Comparison of ENCODE assay signal across 14 cellular contexts in the genomic region with DNA sequence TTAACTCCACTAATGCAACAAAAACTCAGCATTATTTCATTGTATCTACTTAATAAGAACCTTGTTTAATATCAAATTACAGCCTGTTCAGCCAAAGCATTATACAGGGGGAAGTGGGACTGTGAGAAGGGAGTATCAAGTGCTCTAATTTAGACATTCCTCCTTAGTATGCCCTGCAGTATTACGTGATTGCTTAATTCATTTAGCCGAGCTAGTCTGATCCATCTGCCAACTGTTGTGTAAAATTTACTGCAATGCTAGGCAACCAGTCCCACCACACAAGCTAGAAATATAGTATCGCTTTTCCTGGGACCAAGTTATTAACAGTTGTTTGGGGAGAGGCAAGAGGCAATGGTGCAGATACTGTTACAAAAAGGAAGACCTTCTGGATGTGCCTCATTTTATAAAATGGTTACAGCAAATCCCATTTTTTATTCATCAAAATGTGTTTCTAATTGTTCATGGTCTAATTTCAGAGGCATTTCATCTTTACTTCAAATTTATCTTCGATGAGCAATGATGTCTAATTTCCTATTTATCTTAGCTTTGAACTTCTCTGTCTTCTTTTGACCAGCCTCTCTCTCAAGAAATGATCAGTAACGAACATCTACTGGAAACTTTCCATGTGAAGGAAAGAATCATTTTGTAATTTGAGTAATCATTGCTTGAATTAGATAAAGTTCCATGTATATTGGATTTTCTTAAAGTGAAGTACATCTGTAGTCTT.
DNase-seq lines count a peak whose midpoint lies in the region; ATAC-seq and TF ChIP-seq lines count a peak whose summit lies in the region.
"Had no signal": no experiment of that assay in that cellular context is flagged by ENCODE, and none has a peak within 500 bp of the region (broad histone marks: within the 10 kb centered on the region; RNA-seq: fewer than 3 reads in every experiment).

No MANE protein-coding gene starts in this region.

- BruUV-seq in A673 (replicated peaks; lab: Mats Ljungman, UMichigan), result no TSS peak

- no peak overlapping the region for H3K14ac ChIP-seq in neuronal stem cell (ENCODE audit: low read length)

- H2BK120ac ChIP-seq in neuronal stem cell (ENCODE audit: low read depth, low read length), result no peak overlapping the region

- CTCF ChIA-PET in A673 (lab: Charles Lee), result no interaction called here

- DNase-seq in NCI-H2107 treated with DMSO at 0.1 percent for 48 hours (lab: John Stamatoyannopoulos, UW; ENCODE audit: unreplicated experiment) (peak; percentile 3), NCI-H2107 (lab: John Stamatoyannopoulos, UW) (no peak), left ventricle myocardium inferior (no peak), GM19238 (ENCODE audit: insufficient read length, low spot score) (no peak), neuronal stem cell (ENCODE audit: low spot score) (no peak), A673 (ENCODE audit: low spot score) (no peak)
- DNase-seq: activated naive CD4-positive, alpha-beta T cell treated with anti-CD3 and anti-CD28 coated beads for 36 hours; effector memory CD4-positive, alpha-beta T cell; Karpas-422; left colon had no signal

- no peak overlapping the region for H3K4ac ChIP-seq in neuronal stem cell (ENCODE audit: low read length)

- no peak overlapping the region for H4K91ac ChIP-seq in neuronal stem cell (ENCODE audit: low read depth, low read length, poor library complexity)

- H4K8ac ChIP-seq in neuronal stem cell (ENCODE audit: low read depth, low read length), result no peak overlapping the region

- H3K4me2 ChIP-seq in neuronal stem cell (ENCODE audit: insufficient read depth, low read length, poor library complexity, severe bottlenecking), result no peak overlapping the region
- H3K4me2 ChIP-seq: A549 had no signal

- H3K4me3 ChIP-seq in left ventricle myocardium inferior (no peak overlapping the region), subcutaneous abdominal adipose tissue (ENCODE audit: low read depth in 1 of 5, low read length in 5 of 5) (peak overlapping the region in 1 of 5 donors; percentile 4), neuronal stem cell (ENCODE audit: low read length in 2 of 2) (no peak overlapping the region), A673 (ENCODE audit: low read depth, low read length, poor library complexity, severe bottlenecking) (no peak overlapping the region)
- H3K4me3 ChIP-seq: A549 had no signal

- H3K36me3 ChIP-seq in left ventricle myocardium inferior (no peaks in the 10 kb centered on the region), subcutaneous abdominal adipose tissue (ENCODE audit: control insufficient read depth in 5 of 5, insufficient read depth in 5 of 5, low read length in 5 of 5) (no peaks in the 10 kb centered on the region), neuronal stem cell (replicated peaks in 1 of 2; ENCODE audit: control insufficient read depth in 2 of 2, insufficient read depth in 2 of 2, low read length in 2 of 2) (no peaks in the 10 kb centered on the region), A673 (ENCODE audit: insufficient read depth, low read length, poor library complexity, severe bottlenecking) (no peaks in the 10 kb centered on the region)

- H3K9ac ChIP-seq in subcutaneous abdominal adipose tissue (ENCODE audit: low read length in 5 of 5) (peak overlapping the region in 1 of 5 donors; percentile 50), neuronal stem cell (ENCODE audit: low read depth, low read length, poor library complexity) (no peak overlapping the region)

- no peak overlapping the region for H2AFZ ChIP-seq in neuronal stem cell (ENCODE audit: low read length)

- H2BK15ac ChIP-seq in neuronal stem cell (ENCODE audit: low read length), result no peak overlapping the region

- POLR2A ChIA-PET in A673 (lab: Charles Lee; ENCODE audit: low non-redundant PET), result no interaction called here

- H3K79me1 ChIP-seq in neuronal stem cell (ENCODE audit: low read depth, low read length), result peaks cover 1% of the 10 kb centered on the region

- peaks cover 7% of the 10 kb centered on the region for H3K27me3 ChIP-seq in left ventricle myocardium inferior (ENCODE audit: low read depth)
- no peaks in the 10 kb centered on the region for H3K27me3 ChIP-seq in subcutaneous abdominal adipose tissue (ENCODE audit: control insufficient read depth in 5 of 5, insufficient read depth in 4 of 5, low read length in 5 of 5)
- no peaks in the 10 kb centered on the region for H3K27me3 ChIP-seq in neuronal stem cell (ENCODE audit: control insufficient read depth in 3 of 3, insufficient read depth in 3 of 3, low read depth in 1 of 3, low read length in 3 of 3)
- H3K27me3 ChIP-seq in A673 (replicated peaks; ENCODE audit: insufficient read depth, low read depth, low read length, poor library complexity), result no peaks in the 10 kb centered on the region

- no peak for TF ChIP-seq CTCF in left ventricle myocardium inferior (IDR thresholded peaks at IDR 0.05; ENCODE audit: borderline replicate concordance)
- no peak for TF ChIP-seq CTCF in A673 (conservative IDR thresholded peaks at IDR 0.05; ENCODE audit: low read depth, low read length)

- WGBS in neuronal stem cell (ENCODE audit: extremely low coverage in 2 of 2, insufficient read length in 2 of 2, insufficient replicate concordance in 1 of 2), 2 donors, result no CpG with 5 or more reads among the region's 5 CpGs

- H3K23ac ChIP-seq in neuronal stem cell (ENCODE audit: low read depth, low read length, poor library complexity), result no peak overlapping the region

- peak; percentile 88 for ATAC-seq in SK-N-SH treated with all-trans-retinoic acid at 6 μM for 48 hours
- ATAC-seq: A549, left colon, Panc1 had no signal

- H3K18ac ChIP-seq in neuronal stem cell (ENCODE audit: low read length), result no peak overlapping the region

- no peaks in the 10 kb centered on the region for H3K9me3 ChIP-seq in left ventricle myocardium inferior (replicated peaks)
- no peaks in the 10 kb centered on the region for H3K9me3 ChIP-seq in subcutaneous abdominal adipose tissue (ENCODE audit: control insufficient read depth in 5 of 5, low read length in 5 of 5)
- H3K9me3 ChIP-seq in neuronal stem cell (replicated peaks in 1 of 2; ENCODE audit: control insufficient read depth in 2 of 2, insufficient read depth in 1 of 2, low read depth in 1 of 2, low read length in 2 of 2), result no peaks in the 10 kb centered on the region
- no peaks in the 10 kb centered on the region for H3K9me3 ChIP-seq in A673 (ENCODE audit: low read depth, low read length, poor library complexity, severe bottlenecking)
- H3K9me3 ChIP-seq: A549 had no signal

- no peak overlapping the region for H2AK5ac ChIP-seq in neuronal stem cell (ENCODE audit: low read depth, low read length)

- no peak overlapping the region for H2BK5ac ChIP-seq in neuronal stem cell (ENCODE audit: low read length)

- peaks cover 7% of the 10 kb centered on the region for H3K4me1 ChIP-seq in left ventricle myocardium inferior
- H3K4me1 ChIP-seq in subcutaneous abdominal adipose tissue (ENCODE audit: control insufficient read depth in 5 of 5, insufficient read depth in 5 of 5, low read length in 5 of 5), result peaks cover 0 to 16% (median 7%) of the 10 kb centered on the region in 5 donors
- H3K4me1 ChIP-seq in neuronal stem cell (ENCODE audit: control insufficient read depth in 2 of 2, insufficient read depth in 1 of 2, low read depth in 1 of 2, low read length in 2 of 2), result no peaks in the 10 kb centered on the region
- no peaks in the 10 kb centered on the region for H3K4me1 ChIP-seq in A673 (ENCODE audit: insufficient read depth, low read length, poor library complexity, severe bottlenecking)
- H3K4me1 ChIP-seq: A549 had no signal

- intact Hi-C loops in left ventricle myocardium inferior (cut with micrococcal nuclease) (no loop called here), A673 (cut with micrococcal nuclease; ENCODE audit: unreplicated experiment) (no loop called here)

- peak overlapping the region; percentile 24 for H3K27ac ChIP-seq in left ventricle myocardium inferior (replicated peaks)
- peak overlapping the region; percentile 25 for H3K27ac ChIP-seq in subcutaneous abdominal adipose tissue (ENCODE audit: low read depth, low read length)
- H3K27ac ChIP-seq in neuronal stem cell (replicated peaks; ENCODE audit: low read length), result no peak overlapping the region
- H3K27ac ChIP-seq in A673 (ENCODE audit: low read depth, low read length, poor library complexity, severe bottlenecking), result no peak overlapping the region
- H3K27ac ChIP-seq: A549 had no signal

- no peak overlapping the region for H2BK12ac ChIP-seq in neuronal stem cell (ENCODE audit: low read length)

TF ChIP-seq in SK-N-SH treated with all-trans-retinoic acid at 6 μM for 48 hours, 23 proteins besides CTCF, POLR2A, EP300 and RAD21 (continues in another document):
- TF ChIP-seq, protein P1, sequence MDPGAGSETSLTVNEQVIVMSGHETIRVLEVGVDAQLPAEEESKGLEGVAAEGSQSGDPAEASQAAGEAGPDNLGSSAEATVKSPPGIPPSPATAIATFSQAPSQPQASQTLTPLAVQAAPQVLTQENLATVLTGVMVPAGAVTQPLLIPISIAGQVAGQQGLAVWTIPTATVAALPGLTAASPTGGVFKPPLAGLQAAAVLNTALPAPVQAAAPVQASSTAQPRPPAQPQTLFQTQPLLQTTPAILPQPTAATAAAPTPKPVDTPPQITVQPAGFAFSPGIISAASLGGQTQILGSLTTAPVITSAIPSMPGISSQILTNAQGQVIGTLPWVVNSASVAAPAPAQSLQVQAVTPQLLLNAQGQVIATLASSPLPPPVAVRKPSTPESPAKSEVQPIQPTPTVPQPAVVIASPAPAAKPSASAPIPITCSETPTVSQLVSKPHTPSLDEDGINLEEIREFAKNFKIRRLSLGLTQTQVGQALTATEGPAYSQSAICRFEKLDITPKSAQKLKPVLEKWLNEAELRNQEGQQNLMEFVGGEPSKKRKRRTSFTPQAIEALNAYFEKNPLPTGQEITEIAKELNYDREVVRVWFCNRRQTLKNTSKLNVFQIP (CRISPR knock-in tag; IDR thresholded peaks at IDR 0.05; ENCODE audit: borderline replicate concordance, low read depth), result peak; percentile 26; the same call in 1 of the 2 replicates
- TF ChIP-seq RARB (CRISPR knock-in tag; IDR thresholded peaks at IDR 0.05) (peak; percentile 21; the same call in 1 of the 2 replicates), TOX (CRISPR knock-in tag; IDR thresholded peaks at IDR 0.05; ENCODE audit: borderline replicate concordance) (peak; percentile 12), ZC3H10 (CRISPR knock-in tag; IDR thresholded peaks at IDR 0.05) (peak; percentile 98)

Comparison
In these comparisons a context has a peak if more than half of its experiments do, and no peak if none do; other contexts are left out.
1. H3K27ac ChIP-seq: peak in left ventricle myocardium inferior (single experiment) and subcutaneous abdominal adipose tissue (single experiment); none in neuronal stem cell (single experiment) and A673 (single experiment).